ENCODE assay signal across 9 cellular contexts in genomic region chr3:194250104-194251002, GRCh38.
DNase-seq lines count a peak whose midpoint lies in the region; ATAC-seq, FAIRE-seq and TF ChIP-seq lines count a peak whose summit lies in the region.
"Had no signal": no experiment of that assay in that cellular context is flagged by ENCODE, and none has a peak within 500 bp of the region (broad histone marks: within the 10 kb centered on the region; RNA-seq: fewer than 3 reads in every experiment).

No MANE protein-coding gene starts in this region.

- H3K4me3 ChIP-seq in K562 (no peak overlapping the region), subcutaneous abdominal adipose tissue (ENCODE audit: low read depth in 1 of 5, low read length in 5 of 5) (peak overlapping the region in 4 of 5 donors; percentile 15 to 46 (median 26)), spleen (no peak overlapping the region)

- H3K9me3 ChIP-seq in K562 (replicated peaks; ENCODE audit: control insufficient read depth, insufficient read depth, low read depth, low read length) (no peaks in the 10 kb centered on the region), subcutaneous abdominal adipose tissue (ENCODE audit: control insufficient read depth in 5 of 5, low read length in 5 of 5) (no peaks in the 10 kb centered on the region), spleen (no peaks in the 10 kb centered on the region)

- no peak for ATAC-seq in K562
- peak; percentile 61 for ATAC-seq in left lobe of liver
- ATAC-seq in HG03196 (IDR thresholded peaks at IDR 0.05; ENCODE audit: unreplicated experiment): no peak

- H3K36me3 ChIP-seq in K562 (ENCODE audit: control insufficient read depth, insufficient read depth, low read length) (no peaks in the 10 kb centered on the region), subcutaneous abdominal adipose tissue (ENCODE audit: control insufficient read depth in 5 of 5, insufficient read depth in 5 of 5, low read length in 5 of 5) (no peaks in the 10 kb centered on the region), spleen (no peaks in the 10 kb centered on the region)

- POLR2A ChIA-PET in K562 (lab: Yijun Ruan, JAX): no interaction called here

- TF ChIP-seq POLR2A in K562 (conservative IDR thresholded peaks at IDR 0.05) (no peak), spleen (IDR thresholded peaks at IDR 0.05) (no peak)

- TF ChIP-seq EP300 in K562 (IDR thresholded peaks at IDR 0.05; ENCODE audit: low read length): no peak

- H3K27ac ChIP-seq in K562 (ENCODE audit: extremely low read depth, low read depth, low read length) (no peak overlapping the region), subcutaneous abdominal adipose tissue (ENCODE audit: low read depth, low read length) (no peak overlapping the region), spleen (peak overlapping the region in 2 of 8 donors; percentile 22 to 31)

- peak overlapping the region in 1 of 2 experiments; percentile 45; a peak in 2 of 4 replicates for H3K9ac ChIP-seq in K562 (ENCODE audit: insufficient read depth in 1 of 2, low read depth in 2 of 2, low read length in 2 of 2)
- H3K9ac ChIP-seq in subcutaneous abdominal adipose tissue (ENCODE audit: low read length in 5 of 5): no peak overlapping the region

- WGBS in K562 (ENCODE audit: insufficient coverage, low coverage, missing lambda C conversion rate): 40% methylated on average over 17 of the region's 20 CpGs
- 42 to 64% (median 50%) methylated on average over 20 of the region's 20 CpGs for WGBS in spleen, 5 donors

- CTCF ChIA-PET in K562 (lab: Yijun Ruan, JAX; ENCODE audit: low intra/inter-chr PET ratio): interaction anchor here (0.6 kb wide), 1 partner anchor 466 kb away, joined by 3 read pairs; no protein-coding TSS in a partner anchor

- H3K79me2 ChIP-seq in K562 (ENCODE audit: control insufficient read depth, insufficient read depth, low read length): no peaks in the 10 kb centered on the region

- H2AFZ ChIP-seq in K562 (ENCODE audit: low read depth, low read length): peak overlapping the region; percentile 66

- no peaks in the 10 kb centered on the region; a peak in 1 of 5 replicates for H3K27me3 ChIP-seq in K562 (ENCODE audit: control insufficient read depth in 2 of 2, insufficient read depth in 2 of 2, low read length in 2 of 2)
- peaks cover 0 to 5% (median 0%) of the 10 kb centered on the region in 5 donors for H3K27me3 ChIP-seq in subcutaneous abdominal adipose tissue (ENCODE audit: control insufficient read depth in 5 of 5, insufficient read depth in 4 of 5, low read length in 5 of 5)
- H3K27me3 ChIP-seq in spleen (replicated peaks in 1 of 7): peaks cover 0 to 24% (median 0%) of the 10 kb centered on the region in 7 donors

- intact Hi-C loops in K562 (cut with micrococcal nuclease): no loop called here
- intact Hi-C loops in spleen (cut with DNase I; ENCODE audit: low total_unique reads): no loop called here

- DNase-seq in NCI-H1105 treated with DMSO at 0.1 percent for 48 hours (lab: John Stamatoyannopoulos, UW) (peak; percentile 61), K562 (ENCODE audit: extremely low read depth in 1 of 4, low spot score in 3 of 4) (no peak), left lobe of liver (ENCODE audit: low spot score) (peak; percentile 81), mesenteric fat pad (ENCODE audit: low spot score) (no peak), spleen (no peak), DMS114 treated with DMSO at 0.1 percent for 48 hours (lab: John Stamatoyannopoulos, UW; ENCODE audit: unreplicated experiment) (no peak)
- DNase-seq: NCI-H1930 had no signal

- H4K20me1 ChIP-seq in K562 (replicated peaks; ENCODE audit: control insufficient read depth, insufficient read depth, low read length): no peaks in the 10 kb centered on the region

- H3K9me1 ChIP-seq in K562 (ENCODE audit: control insufficient read depth, insufficient read depth, low read length): no peaks in the 10 kb centered on the region

- peaks cover 33 to 43% of the 10 kb centered on the region in 2 experiments for H3K4me1 ChIP-seq in K562 (replicated peaks in 1 of 2; ENCODE audit: control insufficient read depth in 2 of 2, insufficient read depth in 2 of 2, low read length in 2 of 2)
- peaks cover 9 to 40% (median 29%) of the 10 kb centered on the region in 5 donors for H3K4me1 ChIP-seq in subcutaneous abdominal adipose tissue (ENCODE audit: control insufficient read depth in 5 of 5, insufficient read depth in 5 of 5, low read length in 5 of 5)
- H3K4me1 ChIP-seq in spleen: peaks cover 5 to 65% (median 24%) of the 10 kb centered on the region in 6 donors

- TF ChIP-seq CTCF in K562 (IDR thresholded peaks at IDR 0.05 in 2 of 3, conservative IDR thresholded peaks at IDR 0.05 in 1 of 3; ENCODE audit: insufficient read depth in 2 of 3, low read depth in 1 of 3, low read length in 3 of 3) (no peak), spleen (IDR thresholded peaks at IDR 0.05 in 8 of 11, conservative IDR thresholded peaks at IDR 0.05 in 3 of 11) (no peak)

- H3K4me2 ChIP-seq in K562 (ENCODE audit: insufficient read depth, low read length): peak overlapping the region; percentile 33; the same call in 1 of the 2 replicates

- no peak for FAIRE-seq in K562 (lab: Jason Lieb, UNC)

- TF ChIP-seq RAD21 in K562 (CRISPR knock-in tag; conservative IDR thresholded peaks at IDR 0.05 in 1 of 2, IDR thresholded peaks at IDR 0.05 in 1 of 2): no peak

- in situ Hi-C loops in K562 (cut with MboI): no loop called here

- no TSS peak for BruUV-seq in K562 (replicated peaks; lab: Mats Ljungman, UMichigan)

TF ChIP-seq in K562, 482 proteins besides CTCF, POLR2A, EP300 and RAD21:
- peak; percentile 39; the same call in 1 of the 2 replicates for TF ChIP-seq MAFK (IDR thresholded peaks at IDR 0.05; ENCODE audit: low read length)
- peak; percentile 54 for TF ChIP-seq MAFG (tag; conservative IDR thresholded peaks at IDR 0.05)
- TF ChIP-seq BRD4 (IDR thresholded peaks at IDR 0.05): no peak
- peak; percentile 79 for TF ChIP-seq ZNF316 (IDR thresholded peaks at IDR 0.05)
- TF ChIP-seq NFE2 (IDR thresholded peaks at IDR 0.05; ENCODE audit: low read depth): peak; percentile 52; the same call in 1 of the 2 replicates
- TF ChIP-seq, protein P1, sequence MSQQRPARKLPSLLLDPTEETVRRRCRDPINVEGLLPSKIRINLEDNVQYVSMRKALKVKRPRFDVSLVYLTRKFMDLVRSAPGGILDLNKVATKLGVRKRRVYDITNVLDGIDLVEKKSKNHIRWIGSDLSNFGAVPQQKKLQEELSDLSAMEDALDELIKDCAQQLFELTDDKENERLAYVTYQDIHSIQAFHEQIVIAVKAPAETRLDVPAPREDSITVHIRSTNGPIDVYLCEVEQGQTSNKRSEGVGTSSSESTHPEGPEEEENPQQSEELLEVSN (IDR thresholded peaks at IDR 0.05; ENCODE audit: borderline replicate concordance in 1 of 2, extremely low read depth in 1 of 2, insufficient read depth in 1 of 2, insufficient read length in 1 of 2, low read depth in 1 of 2, low read length in 1 of 2, poor library complexity in 1 of 2, severe bottlenecking in 1 of 2): peak in 1 of 2 experiments; percentile 19
- 0 out of 2 replicates have a peak, but pooled peaks have one; percentile 22 for TF ChIP-seq MAFF (IDR thresholded peaks at IDR 0.05; ENCODE audit: low read length)
- TF ChIP-seq C11orf30 (IDR thresholded peaks at IDR 0.05; ENCODE audit: low read depth): peak; percentile 64; the same call in 1 of the 2 replicates
- TF ChIP-seq, protein P2, sequence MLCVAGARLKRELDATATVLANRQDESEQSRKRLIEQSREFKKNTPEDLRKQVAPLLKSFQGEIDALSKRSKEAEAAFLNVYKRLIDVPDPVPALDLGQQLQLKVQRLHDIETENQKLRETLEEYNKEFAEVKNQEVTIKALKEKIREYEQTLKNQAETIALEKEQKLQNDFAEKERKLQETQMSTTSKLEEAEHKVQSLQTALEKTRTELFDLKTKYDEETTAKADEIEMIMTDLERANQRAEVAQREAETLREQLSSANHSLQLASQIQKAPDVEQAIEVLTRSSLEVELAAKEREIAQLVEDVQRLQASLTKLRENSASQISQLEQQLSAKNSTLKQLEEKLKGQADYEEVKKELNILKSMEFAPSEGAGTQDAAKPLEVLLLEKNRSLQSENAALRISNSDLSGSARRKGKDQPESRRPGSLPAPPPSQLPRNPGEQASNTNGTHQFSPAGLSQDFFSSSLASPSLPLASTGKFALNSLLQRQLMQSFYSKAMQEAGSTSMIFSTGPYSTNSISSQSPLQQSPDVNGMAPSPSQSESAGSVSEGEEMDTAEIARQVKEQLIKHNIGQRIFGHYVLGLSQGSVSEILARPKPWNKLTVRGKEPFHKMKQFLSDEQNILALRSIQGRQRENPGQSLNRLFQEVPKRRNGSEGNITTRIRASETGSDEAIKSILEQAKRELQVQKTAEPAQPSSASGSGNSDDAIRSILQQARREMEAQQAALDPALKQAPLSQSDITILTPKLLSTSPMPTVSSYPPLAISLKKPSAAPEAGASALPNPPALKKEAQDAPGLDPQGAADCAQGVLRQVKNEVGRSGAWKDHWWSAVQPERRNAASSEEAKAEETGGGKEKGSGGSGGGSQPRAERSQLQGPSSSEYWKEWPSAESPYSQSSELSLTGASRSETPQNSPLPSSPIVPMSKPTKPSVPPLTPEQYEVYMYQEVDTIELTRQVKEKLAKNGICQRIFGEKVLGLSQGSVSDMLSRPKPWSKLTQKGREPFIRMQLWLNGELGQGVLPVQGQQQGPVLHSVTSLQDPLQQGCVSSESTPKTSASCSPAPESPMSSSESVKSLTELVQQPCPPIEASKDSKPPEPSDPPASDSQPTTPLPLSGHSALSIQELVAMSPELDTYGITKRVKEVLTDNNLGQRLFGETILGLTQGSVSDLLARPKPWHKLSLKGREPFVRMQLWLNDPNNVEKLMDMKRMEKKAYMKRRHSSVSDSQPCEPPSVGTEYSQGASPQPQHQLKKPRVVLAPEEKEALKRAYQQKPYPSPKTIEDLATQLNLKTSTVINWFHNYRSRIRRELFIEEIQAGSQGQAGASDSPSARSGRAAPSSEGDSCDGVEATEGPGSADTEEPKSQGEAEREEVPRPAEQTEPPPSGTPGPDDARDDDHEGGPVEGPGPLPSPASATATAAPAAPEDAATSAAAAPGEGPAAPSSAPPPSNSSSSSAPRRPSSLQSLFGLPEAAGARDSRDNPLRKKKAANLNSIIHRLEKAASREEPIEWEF (CRISPR knock-in tag; IDR thresholded peaks at IDR 0.05): no peak
- TF ChIP-seq FOXA3 (CRISPR knock-in tag; conservative IDR thresholded peaks at IDR 0.05 in 1 of 2, IDR thresholded peaks at IDR 0.05 in 1 of 2): no peak

Comparison
In these comparisons a context has a peak if more than half of its experiments do, and no peak if none do; other contexts are left out.
1. DNase-seq: peak in NCI-H1105 treated with DMSO at 0.1 percent for 48 hours (single experiment) and left lobe of liver (single experiment); none in K562 (0 of 4), mesenteric fat pad (single experiment), spleen (single experiment) and DMS114 treated with DMSO at 0.1 percent for 48 hours (single experiment).
2. H3K4me3 ChIP-seq: peak in subcutaneous abdominal adipose tissue (4 of 5); none in K562 (single experiment) and spleen (0 of 8).